ENCODE assay signal across 8 cellular contexts in genomic region chr10:15167411-15168295, GRCh38. TPM values are rescaled to one million over a fixed set of nuclear protein-coding genes. Genes with fewer than 3 reads are reported as not detected.
DNase-seq lines count a peak whose midpoint lies in the region; ATAC-seq and TF ChIP-seq lines count a peak whose summit lies in the region.

No MANE protein-coding gene starts in this region.

- H3K9me3 ChIP-seq in OCI-LY3 (ENCODE audit: insufficient read depth, low read length) (no peaks in the 10 kb centered on the region), neural cell (ENCODE audit: low read length) (no peaks in the 10 kb centered on the region), thymus (ENCODE audit: control insufficient read depth) (no peaks in the 10 kb centered on the region)

- TF ChIP-seq RAD21 in neural cell (conservative IDR thresholded peaks at IDR 0.05) = no peak

- DNase-seq in AG09309 (ENCODE audit: low read depth) = no peak
- DNase-seq in activated effector memory CD4-positive, alpha-beta T cell treated with Interleukin-2 at 50 U/mL for 16 hours = peak; percentile 31
- peak; percentile 63 to 77 for DNase-seq in foreskin fibroblast

- H3K27me3 ChIP-seq in OCI-LY3 (ENCODE audit: low read depth, low read length) (0 out of 2 replicates have a peak, but pooled peaks cover 10% of the 10 kb centered on the region), neural cell (ENCODE audit: insufficient read depth, low read depth, low read length) (no peaks in the 10 kb centered on the region), thymus (ENCODE audit: control insufficient read depth, insufficient read depth) (no peaks in the 10 kb centered on the region)

- ATAC-seq in GM18867 (IDR thresholded peaks at IDR 0.05; ENCODE audit: unreplicated experiment) = peak; percentile 40
- ATAC-seq in HG03064 (IDR thresholded peaks at IDR 0.05; ENCODE audit: low read depth, unreplicated experiment) = peak; percentile 40

- no peaks in the 10 kb centered on the region for H4K20me1 ChIP-seq in OCI-LY3 (ENCODE audit: insufficient read depth, low read length)
- no peaks in the 10 kb centered on the region for H4K20me1 ChIP-seq in neural cell (ENCODE audit: insufficient read depth)

- H3K4me2 ChIP-seq in OCI-LY3 (ENCODE audit: low read length) (peak overlapping the region; percentile 82), neural cell (ENCODE audit: low read length) (peak overlapping the region; percentile 97)

- H3K9ac ChIP-seq in OCI-LY3 (ENCODE audit: low read length) (peak overlapping the region; percentile 74), neural cell (ENCODE audit: low read length) (peak overlapping the region; percentile 74)

- no peak for TF ChIP-seq EP300 in neural cell (conservative IDR thresholded peaks at IDR 0.05; ENCODE audit: poor library complexity, severe bottlenecking)

- H3K4me1 ChIP-seq in OCI-LY3 (ENCODE audit: low read length) = peaks cover 9% of the 10 kb centered on the region; the same call in 1 of the 2 replicates
- peaks cover 19% of the 10 kb centered on the region for H3K4me1 ChIP-seq in thymus (ENCODE audit: control insufficient read depth, insufficient read depth, low read length)

- no peaks in the 10 kb centered on the region for H3K9me2 ChIP-seq in neural cell (ENCODE audit: insufficient read depth, low read length)

- 5% methylated on average over 55 of the region's 55 CpGs for WGBS in thymus

- H3K36me3 ChIP-seq in OCI-LY3 (replicated peaks; ENCODE audit: low read depth, low read length) = no peaks in the 10 kb centered on the region
- H3K36me3 ChIP-seq in neural cell (ENCODE audit: insufficient read depth, low read length) = no peaks in the 10 kb centered on the region
- H3K36me3 ChIP-seq in thymus (ENCODE audit: control insufficient read depth, insufficient read depth) = no peaks in the 10 kb centered on the region

- no peak overlapping the region for H3K27ac ChIP-seq in OCI-LY3 (ENCODE audit: low read length)
- H3K27ac ChIP-seq in neural cell (ENCODE audit: low read length) = no peak overlapping the region
- peak overlapping the region; percentile 93 for H3K27ac ChIP-seq in thymus (ENCODE audit: low read depth)

- no peaks in the 10 kb centered on the region for H3F3A ChIP-seq in neural cell (ENCODE audit: insufficient read depth, low read length, poor library complexity, severe bottlenecking)

- peak overlapping the region; percentile 80 for H3K4me3 ChIP-seq in AG09309 (ENCODE audit: control insufficient read depth, low read depth, low read length)
- peak overlapping the region; percentile 98 for H3K4me3 ChIP-seq in OCI-LY3 (ENCODE audit: low read length)
- H3K4me3 ChIP-seq in foreskin fibroblast (ENCODE audit: low read depth in 1 of 2, low read length in 2 of 2) = peak overlapping the region; percentile 85 to 90
- H3K4me3 ChIP-seq in neural cell (ENCODE audit: low read length) = peak overlapping the region; percentile 95
- peak overlapping the region; percentile 98 for H3K4me3 ChIP-seq in thymus (ENCODE audit: low read length)

- no peaks in the 10 kb centered on the region for H3K79me2 ChIP-seq in OCI-LY3 (ENCODE audit: low read length)
- peaks cover 8% of the 10 kb centered on the region for H3K79me2 ChIP-seq in neural cell (replicated peaks; ENCODE audit: insufficient read depth, low read length)

- peak; percentile 66 for TF ChIP-seq CTCF in AG09309 (IDR thresholded peaks at IDR 0.05; ENCODE audit: control insufficient read depth, insufficient read depth, low read depth, low read length, missing control alignments)
- TF ChIP-seq CTCF in OCI-LY3 (IDR thresholded peaks at IDR 0.05; ENCODE audit: low read depth, low read length) = peak; percentile 24
- TF ChIP-seq CTCF in foreskin fibroblast (IDR thresholded peaks at IDR 0.05; ENCODE audit: low read depth, low read length) = peak; percentile 55
- peak; percentile 60 for TF ChIP-seq CTCF in neural cell (IDR thresholded peaks at IDR 0.05; ENCODE audit: poor library complexity, severe bottlenecking)

- H2AFZ ChIP-seq in OCI-LY3 (ENCODE audit: low read depth, low read length) (peak overlapping the region; percentile 12; the same call in 1 of the 2 replicates), neural cell (ENCODE audit: low read depth, low read length) (peak overlapping the region; percentile 18)

TF ChIP-seq in neural cell, 6 proteins besides CTCF, POLR2A, EP300 and RAD21:
- no peak for TF ChIP-seq REST (IDR thresholded peaks at IDR 0.05; ENCODE audit: borderline replicate concordance)
- no peak for TF ChIP-seq POLR2AphosphoS5 (IDR thresholded peaks at IDR 0.05)
- no peak for TF ChIP-seq TAF1 (IDR thresholded peaks at IDR 0.05; ENCODE audit: low read depth)
- TF ChIP-seq SMC3 (conservative IDR thresholded peaks at IDR 0.05; ENCODE audit: poor library complexity) = no peak
- TF ChIP-seq MXI1 (conservative IDR thresholded peaks at IDR 0.05; ENCODE audit: poor library complexity, severe bottlenecking) = no peak
- no peak for TF ChIP-seq EZH2 (IDR thresholded peaks at IDR 0.05; ENCODE audit: borderline replicate concordance, insufficient read depth, low read length, poor library complexity, severe bottlenecking)

RNA-seq across cellular contexts. Expression of gene NMT2, which starts 0.8 kb away (rescaled TPM):
- polyA plus RNA-seq in neural cell = 17.7 and 24.6 TPM in 2 replicates
- 29.5 and 31.0 TPM in 2 replicates for polyA minus RNA-seq in neural cell
- polyA plus RNA-seq in thymus = 19.6 TPM
